ENCODE assay signal across 1 cellular context in the genomic region with DNA sequence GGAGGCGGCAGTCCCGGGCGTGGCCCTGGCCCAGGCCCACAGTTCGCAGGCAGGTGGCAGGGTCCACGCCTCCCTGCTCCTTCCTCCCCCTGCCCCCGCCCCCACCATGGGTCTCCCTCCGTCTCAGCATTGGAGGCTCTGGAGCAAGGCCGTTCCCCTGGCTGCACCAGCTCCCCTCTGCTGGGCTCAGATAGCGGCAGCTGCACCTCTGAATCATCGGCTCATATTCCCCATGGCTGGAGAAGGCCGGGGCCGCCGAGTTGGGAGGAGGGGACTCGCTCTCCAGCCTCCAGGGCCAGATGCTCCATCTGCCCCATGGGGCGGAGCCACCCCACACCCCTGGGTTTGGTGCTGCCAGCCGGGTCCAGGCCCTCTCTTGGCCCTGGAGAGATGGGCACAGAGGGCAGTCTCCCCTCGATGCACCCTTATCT.
A peak's percentile ranks its signal among the peaks of the same experiment; 100 is the strongest.
TF ChIP-seq lines count a peak whose summit lies in the region.

No MANE protein-coding gene starts in this region.

TF ChIP-seq in K562, 482 proteins besides CTCF, POLR2A, EP300 and RAD21 (continued from another document and continues in another):
- TF ChIP-seq CREB3L1 (IDR thresholded peaks at IDR 0.05; ENCODE audit: borderline replicate concordance, low read depth) (no peak), HMG20B (CRISPR knock-in tag; IDR thresholded peaks at IDR 0.05) (no peak), MAFG (tag; conservative IDR thresholded peaks at IDR 0.05) (no peak), EGR1 (conservative IDR thresholded peaks at IDR 0.05) (peak; percentile 37), HIVEP1 (CRISPR knock-in tag; IDR thresholded peaks at IDR 0.05) (no peak), ETV6 (IDR thresholded peaks at IDR 0.05; ENCODE audit: borderline replicate concordance in 1 of 2, low read depth in 2 of 2, low read length in 1 of 2) (no peak), ETV6 (CRISPR knock-in tag; IDR thresholded peaks at IDR 0.05; ENCODE audit: borderline replicate concordance) (no peak), CBFA2T2 (conservative IDR thresholded peaks at IDR 0.05) (peak; percentile 63), ZNF184 (CRISPR knock-in tag; IDR thresholded peaks at IDR 0.05) (no peak), ZNF174 (CRISPR knock-in tag; IDR thresholded peaks at IDR 0.05) (no peak), HLTF (IDR thresholded peaks at IDR 0.05) (no peak), ADNP (tag; IDR thresholded peaks at IDR 0.05) (no peak), FOXK2 (conservative IDR thresholded peaks at IDR 0.05 in 1 of 2, IDR thresholded peaks at IDR 0.05 in 1 of 2; ENCODE audit: low read depth in 2 of 2) (no peak), ZKSCAN1 (IDR thresholded peaks at IDR 0.05; ENCODE audit: low read depth, low read length) (no peak), SPI1 (IDR thresholded peaks at IDR 0.05; ENCODE audit: borderline replicate concordance, low read depth, low read length) (no peak), ZNF311 (CRISPR knock-in tag; IDR thresholded peaks at IDR 0.05) (no peak), NFIC (IDR thresholded peaks at IDR 0.05) (0 out of 2 replicates have a peak, but pooled peaks have one; percentile 12), BCL6 (CRISPR knock-in tag; IDR thresholded peaks at IDR 0.05) (no peak), TAF1 (IDR thresholded peaks at IDR 0.05; ENCODE audit: control insufficient read depth, extremely low read depth, insufficient read depth, low read length, severe bottlenecking) (no peak), ZNF780A (CRISPR knock-in tag; IDR thresholded peaks at IDR 0.05) (no peak), DMBX1 (CRISPR knock-in tag; IDR thresholded peaks at IDR 0.05; ENCODE audit: borderline replicate concordance) (no peak), JUND (IDR thresholded peaks at IDR 0.05; ENCODE audit: borderline replicate concordance, low read depth, low read length) (peak; percentile 21; the same call in 1 of the 2 replicates), JUND (tag; IDR thresholded peaks at IDR 0.05; ENCODE audit: borderline replicate concordance, low read depth, low read length) (no peak), ZNF609 (CRISPR knock-in tag; IDR thresholded peaks at IDR 0.05; ENCODE audit: borderline replicate concordance) (no peak), TCF3 (CRISPR knock-in tag; IDR thresholded peaks at IDR 0.05) (peak; percentile 57), ZKSCAN3 (CRISPR knock-in tag; IDR thresholded peaks at IDR 0.05) (no peak), ZBTB12 (CRISPR knock-in tag; IDR thresholded peaks at IDR 0.05) (no peak), ZNF561 (CRISPR knock-in tag; conservative IDR thresholded peaks at IDR 0.05) (no peak), NR1H2 (CRISPR knock-in tag; IDR thresholded peaks at IDR 0.05) (no peak), ZBTB9 (CRISPR knock-in tag; IDR thresholded peaks at IDR 0.05) (no peak), MAX (CRISPR knock-in tag; IDR thresholded peaks at IDR 0.05) (peak; percentile 60), SNIP1 (IDR thresholded peaks at IDR 0.05; ENCODE audit: low read depth) (no peak), ATF1 (CRISPR knock-in tag; IDR thresholded peaks at IDR 0.05) (no peak), ATF1 (tag; IDR thresholded peaks at IDR 0.05) (no peak), CAMTA2 (CRISPR knock-in tag; conservative IDR thresholded peaks at IDR 0.05) (no peak), ZNF583 (CRISPR knock-in tag; IDR thresholded peaks at IDR 0.05) (no peak), ZNF589 (CRISPR knock-in tag; IDR thresholded peaks at IDR 0.05; ENCODE audit: low read depth) (no peak)
- TF ChIP-seq, protein P1, sequence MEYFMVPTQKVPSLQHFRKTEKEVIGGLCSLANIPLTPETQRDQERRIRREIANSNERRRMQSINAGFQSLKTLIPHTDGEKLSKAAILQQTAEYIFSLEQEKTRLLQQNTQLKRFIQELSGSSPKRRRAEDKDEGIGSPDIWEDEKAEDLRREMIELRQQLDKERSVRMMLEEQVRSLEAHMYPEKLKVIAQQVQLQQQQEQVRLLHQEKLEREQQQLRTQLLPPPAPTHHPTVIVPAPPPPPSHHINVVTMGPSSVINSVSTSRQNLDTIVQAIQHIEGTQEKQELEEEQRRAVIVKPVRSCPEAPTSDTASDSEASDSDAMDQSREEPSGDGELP (CRISPR knock-in tag; IDR thresholded peaks at IDR 0.05; ENCODE audit: borderline replicate concordance), result peak; percentile 80; the same call in 1 of the 2 replicates
- TF ChIP-seq, protein P2, sequence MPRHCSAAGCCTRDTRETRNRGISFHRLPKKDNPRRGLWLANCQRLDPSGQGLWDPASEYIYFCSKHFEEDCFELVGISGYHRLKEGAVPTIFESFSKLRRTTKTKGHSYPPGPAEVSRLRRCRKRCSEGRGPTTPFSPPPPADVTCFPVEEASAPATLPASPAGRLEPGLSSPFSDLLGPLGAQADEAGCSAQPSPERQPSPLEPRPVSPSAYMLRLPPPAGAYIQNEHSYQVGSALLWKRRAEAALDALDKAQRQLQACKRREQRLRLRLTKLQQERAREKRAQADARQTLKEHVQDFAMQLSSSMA (CRISPR knock-in tag; IDR thresholded peaks at IDR 0.05), result no peak
- TF ChIP-seq, protein P3, sequence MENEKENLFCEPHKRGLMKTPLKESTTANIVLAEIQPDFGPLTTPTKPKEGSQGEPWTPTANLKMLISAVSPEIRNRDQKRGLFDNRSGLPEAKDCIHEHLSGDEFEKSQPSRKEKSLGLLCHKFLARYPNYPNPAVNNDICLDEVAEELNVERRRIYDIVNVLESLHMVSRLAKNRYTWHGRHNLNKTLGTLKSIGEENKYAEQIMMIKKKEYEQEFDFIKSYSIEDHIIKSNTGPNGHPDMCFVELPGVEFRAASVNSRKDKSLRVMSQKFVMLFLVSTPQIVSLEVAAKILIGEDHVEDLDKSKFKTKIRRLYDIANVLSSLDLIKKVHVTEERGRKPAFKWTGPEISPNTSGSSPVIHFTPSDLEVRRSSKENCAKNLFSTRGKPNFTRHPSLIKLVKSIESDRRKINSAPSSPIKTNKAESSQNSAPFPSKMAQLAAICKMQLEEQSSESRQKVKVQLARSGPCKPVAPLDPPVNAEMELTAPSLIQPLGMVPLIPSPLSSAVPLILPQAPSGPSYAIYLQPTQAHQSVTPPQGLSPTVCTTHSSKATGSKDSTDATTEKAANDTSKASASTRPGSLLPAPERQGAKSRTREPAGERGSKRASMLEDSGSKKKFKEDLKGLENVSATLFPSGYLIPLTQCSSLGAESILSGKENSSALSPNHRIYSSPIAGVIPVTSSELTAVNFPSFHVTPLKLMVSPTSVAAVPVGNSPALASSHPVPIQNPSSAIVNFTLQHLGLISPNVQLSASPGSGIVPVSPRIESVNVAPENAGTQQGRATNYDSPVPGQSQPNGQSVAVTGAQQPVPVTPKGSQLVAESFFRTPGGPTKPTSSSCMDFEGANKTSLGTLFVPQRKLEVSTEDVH (IDR thresholded peaks at IDR 0.05; ENCODE audit: low read depth, partially characterized antibody), result no peak
- TF ChIP-seq, protein P4, sequence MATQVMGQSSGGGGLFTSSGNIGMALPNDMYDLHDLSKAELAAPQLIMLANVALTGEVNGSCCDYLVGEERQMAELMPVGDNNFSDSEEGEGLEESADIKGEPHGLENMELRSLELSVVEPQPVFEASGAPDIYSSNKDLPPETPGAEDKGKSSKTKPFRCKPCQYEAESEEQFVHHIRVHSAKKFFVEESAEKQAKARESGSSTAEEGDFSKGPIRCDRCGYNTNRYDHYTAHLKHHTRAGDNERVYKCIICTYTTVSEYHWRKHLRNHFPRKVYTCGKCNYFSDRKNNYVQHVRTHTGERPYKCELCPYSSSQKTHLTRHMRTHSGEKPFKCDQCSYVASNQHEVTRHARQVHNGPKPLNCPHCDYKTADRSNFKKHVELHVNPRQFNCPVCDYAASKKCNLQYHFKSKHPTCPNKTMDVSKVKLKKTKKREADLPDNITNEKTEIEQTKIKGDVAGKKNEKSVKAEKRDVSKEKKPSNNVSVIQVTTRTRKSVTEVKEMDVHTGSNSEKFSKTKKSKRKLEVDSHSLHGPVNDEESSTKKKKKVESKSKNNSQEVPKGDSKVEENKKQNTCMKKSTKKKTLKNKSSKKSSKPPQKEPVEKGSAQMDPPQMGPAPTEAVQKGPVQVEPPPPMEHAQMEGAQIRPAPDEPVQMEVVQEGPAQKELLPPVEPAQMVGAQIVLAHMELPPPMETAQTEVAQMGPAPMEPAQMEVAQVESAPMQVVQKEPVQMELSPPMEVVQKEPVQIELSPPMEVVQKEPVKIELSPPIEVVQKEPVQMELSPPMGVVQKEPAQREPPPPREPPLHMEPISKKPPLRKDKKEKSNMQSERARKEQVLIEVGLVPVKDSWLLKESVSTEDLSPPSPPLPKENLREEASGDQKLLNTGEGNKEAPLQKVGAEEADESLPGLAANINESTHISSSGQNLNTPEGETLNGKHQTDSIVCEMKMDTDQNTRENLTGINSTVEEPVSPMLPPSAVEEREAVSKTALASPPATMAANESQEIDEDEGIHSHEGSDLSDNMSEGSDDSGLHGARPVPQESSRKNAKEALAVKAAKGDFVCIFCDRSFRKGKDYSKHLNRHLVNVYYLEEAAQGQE (CRISPR knock-in tag; IDR thresholded peaks at IDR 0.05; ENCODE audit: low read depth), result no peak
- TF ChIP-seq, protein P5, sequence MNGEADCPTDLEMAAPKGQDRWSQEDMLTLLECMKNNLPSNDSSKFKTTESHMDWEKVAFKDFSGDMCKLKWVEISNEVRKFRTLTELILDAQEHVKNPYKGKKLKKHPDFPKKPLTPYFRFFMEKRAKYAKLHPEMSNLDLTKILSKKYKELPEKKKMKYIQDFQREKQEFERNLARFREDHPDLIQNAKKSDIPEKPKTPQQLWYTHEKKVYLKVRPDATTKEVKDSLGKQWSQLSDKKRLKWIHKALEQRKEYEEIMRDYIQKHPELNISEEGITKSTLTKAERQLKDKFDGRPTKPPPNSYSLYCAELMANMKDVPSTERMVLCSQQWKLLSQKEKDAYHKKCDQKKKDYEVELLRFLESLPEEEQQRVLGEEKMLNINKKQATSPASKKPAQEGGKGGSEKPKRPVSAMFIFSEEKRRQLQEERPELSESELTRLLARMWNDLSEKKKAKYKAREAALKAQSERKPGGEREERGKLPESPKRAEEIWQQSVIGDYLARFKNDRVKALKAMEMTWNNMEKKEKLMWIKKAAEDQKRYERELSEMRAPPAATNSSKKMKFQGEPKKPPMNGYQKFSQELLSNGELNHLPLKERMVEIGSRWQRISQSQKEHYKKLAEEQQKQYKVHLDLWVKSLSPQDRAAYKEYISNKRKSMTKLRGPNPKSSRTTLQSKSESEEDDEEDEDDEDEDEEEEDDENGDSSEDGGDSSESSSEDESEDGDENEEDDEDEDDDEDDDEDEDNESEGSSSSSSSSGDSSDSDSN (IDR thresholded peaks at IDR 0.05; ENCODE audit: borderline replicate concordance in 1 of 2, low read depth in 2 of 2, low read length in 2 of 2), result peak in 1 of 2 experiments; percentile 91; a peak in 2 of 4 replicates
